ENCODE assay signal across 14 cellular contexts in genomic region chr6:105676837-105677236, GRCh38.
A peak's percentile ranks its signal among the peaks of the same experiment; 100 is the strongest.
DNase-seq lines count a peak whose midpoint lies in the region; ATAC-seq and TF ChIP-seq lines count a peak whose summit lies in the region.
"Had no signal": no experiment of that assay in that cellular context is flagged by ENCODE, and none has a peak within 500 bp of the region (broad histone marks: within the 10 kb centered on the region; RNA-seq: fewer than 3 reads in every experiment).

No MANE protein-coding gene starts in this region.

- no peak overlapping the region for H3K27ac ChIP-seq in left lung
- H3K27ac ChIP-seq: 22Rv1, GM23248 had no signal

- DNase-seq in NCI-H1105 treated with DMSO at 0.1 percent for 48 hours (lab: John Stamatoyannopoulos, UW): peak; percentile 12
- DNase-seq in NCI-H1105 (lab: John Stamatoyannopoulos, UW): no peak
- DNase-seq in Jurkat, Clone E6-1 (ENCODE audit: low read depth, low spot score): peak; percentile 22
- DNase-seq in left lung: no peak
- DNase-seq in HT-29 (ENCODE audit: low spot score): no peak
- DNase-seq: CD8-positive, alpha-beta T cell; COR-L47; GF-D8 had no signal

- H3K4me3 ChIP-seq in Jurkat, Clone E6-1 (ENCODE audit: low read length): no peak overlapping the region
- no peak overlapping the region for H3K4me3 ChIP-seq in left lung
- H3K4me3 ChIP-seq: GM23248, K562 had no signal

- TF ChIP-seq CTCF in left lung (IDR thresholded peaks at IDR 0.05): no peak

- H3K27me3 ChIP-seq in left lung: no peaks in the 10 kb centered on the region

- intact Hi-C loops in left lung (cut with DNase I): no loop called here

- peaks cover 0 to 6% of the 10 kb centered on the region in 2 donors for H3K9me3 ChIP-seq in left lung

- no peaks in the 10 kb centered on the region for H3K36me3 ChIP-seq in left lung

- H3K4me1 ChIP-seq in left lung: peaks cover 0 to 3% of the 10 kb centered on the region in 2 donors

- ATAC-seq in left lung: peak; percentile 86
- ATAC-seq in HG02642 (IDR thresholded peaks at IDR 0.05; ENCODE audit: poor library complexity, unreplicated experiment): no peak
- no peak for ATAC-seq in GM21786 (IDR thresholded peaks at IDR 0.05; ENCODE audit: unreplicated experiment)
- ATAC-seq: CD8-positive, alpha-beta T cell; HepG2; K562 had no signal

Comparison
In these comparisons a context has a peak if more than half of its experiments do, and no peak if none do; other contexts are left out.
1. DNase-seq: peak in NCI-H1105 treated with DMSO at 0.1 percent for 48 hours (single experiment) and Jurkat, Clone E6-1 (single experiment); none in NCI-H1105 (single experiment), left lung (0 of 2) and HT-29 (single experiment).